In the genomic region with DNA sequence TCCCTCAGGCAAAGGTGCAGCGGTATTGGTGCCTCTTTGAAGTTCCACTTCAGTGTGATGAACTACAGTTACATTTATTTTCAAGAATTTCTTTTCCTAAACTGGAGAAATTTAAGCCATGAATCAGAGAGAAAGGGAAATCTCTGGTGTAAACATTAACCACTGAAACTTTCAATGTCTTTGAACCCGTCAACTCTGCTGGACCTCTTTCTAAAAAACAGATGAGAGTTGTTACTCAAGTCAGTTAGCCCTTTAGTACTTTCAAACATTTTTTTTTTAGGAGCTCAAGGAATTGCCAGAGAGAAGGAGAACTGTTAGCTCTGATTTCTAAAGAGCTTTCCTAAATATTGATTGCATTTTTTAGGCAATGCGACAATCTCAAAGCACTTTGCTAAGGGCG, we compare ENCODE assay signal across 10 cellular contexts. TPM values are rescaled to one million over a fixed set of nuclear protein-coding genes. Genes with fewer than 3 reads are reported as not detected.
"Had no signal": no experiment of that assay in that cellular context is flagged by ENCODE, and none has a peak within 500 bp of the region (broad histone marks: within the 10 kb centered on the region; RNA-seq: fewer than 3 reads in every experiment).

No MANE protein-coding gene starts in this region.

RNA-seq across cellular contexts. Expression of a gene that starts 8.6 kb away (rescaled TPM):
- total RNA-seq: OCI-LY7, PC-3, PC-9, Peyer's patch, Right ventricle myocardium superior, RPMI7951, SJCRH30, SJSA1, SK-MEL-5 had no signal

RNA-seq across cellular contexts. Expression of a gene that starts 11.9 kb away (rescaled TPM):
- total RNA-seq: OCI-LY7, PC-3, PC-9, Peyer's patch, Right ventricle myocardium inferior, Right ventricle myocardium superior, RPMI7951, SJCRH30, SJSA1, SK-MEL-5 had no signal
